1 cellular context compared by ENCODE assay signal in the genomic region with DNA sequence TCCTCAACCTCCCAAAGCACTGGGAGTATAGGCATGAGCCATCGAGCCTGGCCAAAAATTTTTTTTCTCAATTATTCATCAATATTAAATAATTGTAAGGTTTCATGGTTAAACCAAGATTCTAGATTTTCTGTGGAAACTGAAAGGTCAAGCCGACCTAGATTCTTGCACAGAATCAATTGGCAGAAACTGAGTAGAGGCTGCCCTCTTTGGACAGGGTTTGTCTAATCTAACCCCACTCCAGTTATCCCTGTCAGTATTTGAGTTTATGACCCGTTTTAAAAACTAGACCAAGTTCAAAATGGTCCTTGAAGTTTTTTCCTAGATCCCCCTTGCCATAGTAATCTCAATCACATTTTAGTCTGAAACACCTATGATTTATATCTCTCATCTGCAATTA.
TF ChIP-seq lines count a peak whose summit lies in the region.

No MANE protein-coding gene starts in this region.

TF ChIP-seq in GM12878, 131 proteins besides CTCF, POLR2A, EP300 and RAD21:
- TF ChIP-seq GATAD2B (conservative IDR thresholded peaks at IDR 0.05; ENCODE audit: low read depth) = no peak
- peak; percentile 81 for TF ChIP-seq NR2F1 (conservative IDR thresholded peaks at IDR 0.05)
- peak; percentile 60; the same call in 1 of the 2 replicates for TF ChIP-seq SMC3 (IDR thresholded peaks at IDR 0.05; ENCODE audit: borderline replicate concordance, low read length)
